In the genomic region with DNA sequence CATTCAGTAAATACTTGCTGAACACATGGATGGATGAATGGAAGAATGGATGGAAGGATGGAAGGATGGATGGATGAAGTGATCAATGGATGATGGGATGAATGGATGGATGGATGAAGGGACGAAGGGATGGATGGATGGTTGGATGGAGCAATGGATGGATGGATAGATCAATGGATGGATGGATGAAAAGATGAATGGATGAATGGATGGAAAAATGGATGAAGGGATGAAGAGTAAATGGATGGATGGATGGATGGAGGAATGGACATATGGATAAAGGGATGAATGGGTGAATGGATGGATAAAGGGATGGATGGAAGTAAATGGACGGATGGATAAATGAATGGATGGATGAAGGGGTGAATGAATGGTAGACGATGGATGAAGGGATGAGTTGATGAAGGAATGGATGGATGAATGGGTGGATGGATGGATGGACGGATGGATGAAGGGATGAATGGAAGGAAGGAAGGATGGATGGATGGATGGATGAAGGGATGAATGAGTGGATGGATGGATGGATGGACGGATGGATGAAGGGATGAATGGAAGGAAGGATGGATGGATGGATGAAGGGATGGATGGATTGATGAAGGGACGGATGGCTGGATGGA, we compare ENCODE assay signal across 7 cellular contexts.
"Had no signal": no experiment of that assay in that cellular context is flagged by ENCODE, and none has a peak within 500 bp of the region (broad histone marks: within the 10 kb centered on the region; RNA-seq: fewer than 3 reads in every experiment).

No MANE protein-coding gene starts in this region.

- H3K36me3 Mint-ChIP-seq: IgD-negative memory B cell had no signal

- FAIRE-seq: H54 had no signal

- H3K4me3 Mint-ChIP-seq: IgD-negative memory B cell had no signal

- ATAC-seq: HCT116 had no signal

- H3K27ac Mint-ChIP-seq: IgD-negative memory B cell had no signal

- H3K4me3 ChIP-seq: GM23248, HAP-1 had no signal

- H3K36me3 ChIP-seq: HAP-1 had no signal

- H3K4me1 ChIP-seq: HAP-1 had no signal

- H3K9me3 ChIP-seq: HAP-1 had no signal

- H2AFZ ChIP-seq: GM23248 had no signal

- H3K4me1 Mint-ChIP-seq: IgD-negative memory B cell had no signal

- H3K9me3 Mint-ChIP-seq: IgD-negative memory B cell had no signal

- DNase-seq: GM23248, GOT3, KG1 had no signal
